ENCODE assay signal across 8 cellular contexts in the genomic region with DNA sequence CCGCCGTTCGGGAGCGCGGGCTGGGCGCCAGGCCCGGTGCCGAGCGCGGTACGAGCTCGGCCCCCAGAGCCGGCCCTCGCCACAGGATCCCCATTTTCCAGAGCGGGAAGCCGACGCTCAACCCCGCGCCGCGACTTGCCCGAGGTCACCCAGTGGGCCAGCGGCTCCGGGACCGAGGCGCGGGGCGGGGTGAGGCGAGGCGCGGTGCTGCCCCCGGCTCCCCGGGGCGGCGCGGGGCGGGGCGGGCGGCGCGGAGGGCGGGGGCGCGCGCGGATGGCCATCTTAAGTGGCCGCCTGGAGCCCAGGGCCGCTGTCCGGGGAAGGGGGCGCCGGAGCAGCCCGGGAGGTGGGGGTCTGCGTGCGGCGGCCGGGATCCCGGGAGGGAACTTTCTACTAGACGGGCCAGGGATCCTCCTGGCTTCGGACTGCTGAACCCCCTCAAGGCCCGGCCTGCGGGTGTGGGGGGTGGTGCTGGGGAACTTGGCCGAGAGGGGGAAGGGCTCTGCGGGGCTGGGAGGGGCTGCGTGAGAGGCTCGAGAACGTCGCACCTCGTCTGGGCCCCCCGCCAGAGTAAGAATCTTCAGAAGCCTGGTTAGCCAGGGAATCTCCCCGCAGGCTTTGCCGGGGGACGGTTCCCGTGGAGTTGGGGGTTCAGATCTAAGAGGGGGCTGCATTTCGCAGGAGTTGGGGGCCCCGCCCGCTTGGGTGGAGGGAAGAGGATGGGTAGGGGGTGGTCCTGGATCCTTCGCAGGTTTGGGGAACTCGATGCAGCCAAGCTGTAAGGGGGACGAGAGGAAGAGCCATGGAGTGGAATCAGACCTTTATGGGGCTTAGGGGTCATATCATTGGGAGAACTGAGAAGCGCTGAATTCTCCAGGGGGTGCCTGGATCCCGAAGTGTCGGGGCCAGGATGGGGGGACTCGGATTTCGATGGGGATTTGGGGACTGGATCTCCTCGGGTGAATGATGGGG. TPM values are rescaled to one million over a fixed set of nuclear protein-coding genes. Genes with fewer than 3 reads are reported as not detected.
A peak's percentile ranks its signal among the peaks of the same experiment; 100 is the strongest.
DNase-seq lines count a peak whose midpoint lies in the region; ATAC-seq and TF ChIP-seq lines count a peak whose summit lies in the region.

No MANE protein-coding gene starts in this region.

- peak overlapping the region; percentile 94 to 96 (median 95) for H3K27ac Mint-ChIP-seq in CD4-positive, alpha-beta memory T cell
- H3K27ac Mint-ChIP-seq in activated naive CD8-positive, alpha-beta T cell treated with anti-CD3 and anti-CD28 coated beads, Interleukin-2, amount 10 ng/mL, durations not matched to agents 7 days and 5 days = peak overlapping the region; percentile 93

- H3K9me3 ChIP-seq in CD4-positive, alpha-beta memory T cell (ENCODE audit: control insufficient read depth in 1 of 2, low read length in 2 of 2) = no peaks in the 10 kb centered on the region
- H3K9me3 ChIP-seq in SJSA1 (replicated peaks) = no peaks in the 10 kb centered on the region
- H3K9me3 ChIP-seq in heart right ventricle = no peaks in the 10 kb centered on the region
- no peaks in the 10 kb centered on the region for H3K9me3 ChIP-seq in psoas muscle

- peak overlapping the region; percentile 34 to 83 for H3K4me3 ChIP-seq in CD4-positive, alpha-beta memory T cell (ENCODE audit: low read length in 2 of 2)
- H3K4me3 ChIP-seq in SJSA1 = peak overlapping the region; percentile 65
- H3K4me3 ChIP-seq in heart right ventricle = peak overlapping the region; percentile 57 to 94 (median 84)
- H3K4me3 ChIP-seq in psoas muscle = peak overlapping the region; percentile 72

- no peaks in the 10 kb centered on the region for H3K9me3 Mint-ChIP-seq in CD4-positive, alpha-beta memory T cell
- no peaks in the 10 kb centered on the region for H3K9me3 Mint-ChIP-seq in activated naive CD8-positive, alpha-beta T cell treated with anti-CD3 and anti-CD28 coated beads, Interleukin-2, amount 10 ng/mL, durations not matched to agents 7 days and 5 days

- TF ChIP-seq CTCF in heart right ventricle (IDR thresholded peaks at IDR 0.05) = no peak
- no peak for TF ChIP-seq CTCF in psoas muscle (IDR thresholded peaks at IDR 0.05)

- CTCF ChIA-PET in CD4-positive, alpha-beta memory T cell (lab: Charles Lee; ENCODE audit: partially characterized antibody) = interaction anchor here (0.9 to 6.0 kb wide), 13 partner anchors 13 to 296 kb away, joined by 3 to 40 read pairs (median 4); partner anchors contain the start of genes ANAPC15 and XNDC1N

- H3K4me1 ChIP-seq in CD4-positive, alpha-beta memory T cell (ENCODE audit: insufficient read depth, low read length) = peaks cover 19% of the 10 kb centered on the region
- no peaks in the 10 kb centered on the region; the same call in 1 of the 2 replicates for H3K4me1 ChIP-seq in SJSA1 (replicated peaks)
- peaks cover 5 to 48% (median 21%) of the 10 kb centered on the region in 9 donors for H3K4me1 ChIP-seq in heart right ventricle
- H3K4me1 ChIP-seq in psoas muscle = peaks cover 16% of the 10 kb centered on the region

- DNase-seq in CD4-positive, alpha-beta memory T cell = peak; percentile 36 to 70 (median 41)
- peak; percentile 51 to 70 for DNase-seq in SJSA1 (ENCODE audit: low read depth in 1 of 2, low spot score in 2 of 2)
- DNase-seq in activated naive CD8-positive, alpha-beta T cell treated with anti-CD3 and anti-CD28 coated beads, Interleukin-2, amount 10 ng/mL, durations not matched to agents 7 days and 5 days = peak; percentile 84
- DNase-seq in heart right ventricle = peak; percentile 80 to 82
- DNase-seq in psoas muscle = peak; percentile 79 to 86
- DNase-seq in H4 (ENCODE audit: low spot score) = no peak

- H3K36me3 ChIP-seq in CD4-positive, alpha-beta memory T cell (ENCODE audit: insufficient read depth, low read length) = peaks cover 6% of the 10 kb centered on the region
- peaks cover 6% of the 10 kb centered on the region; the same call in 1 of the 2 replicates for H3K36me3 ChIP-seq in SJSA1
- H3K36me3 ChIP-seq in heart right ventricle = peaks cover 0 to 24% (median 7%) of the 10 kb centered on the region in 9 donors
- H3K36me3 ChIP-seq in psoas muscle (ENCODE audit: insufficient read depth in 1 of 2, low read depth in 1 of 2) = peaks cover 0 to 19% of the 10 kb centered on the region in 2 donors

- H3K4me3 Mint-ChIP-seq in CD4-positive, alpha-beta memory T cell = peak overlapping the region; percentile 92 to 97 (median 96)
- H3K4me3 Mint-ChIP-seq in activated naive CD8-positive, alpha-beta T cell treated with anti-CD3 and anti-CD28 coated beads, Interleukin-2, amount 10 ng/mL, durations not matched to agents 7 days and 5 days = peak overlapping the region; percentile 97

- no peaks in the 10 kb centered on the region for H3K27me3 ChIP-seq in CD4-positive, alpha-beta memory T cell (ENCODE audit: insufficient read depth, low read length)
- H3K27me3 ChIP-seq in SJSA1 (replicated peaks) (no peaks in the 10 kb centered on the region), heart right ventricle (no peaks in the 10 kb centered on the region), psoas muscle (ENCODE audit: insufficient read depth in 3 of 3, low read length in 2 of 3) (no peaks in the 10 kb centered on the region)

- H3K27ac ChIP-seq in CD4-positive, alpha-beta memory T cell (ENCODE audit: low read depth, low read length) = peak overlapping the region; percentile 72
- H3K27ac ChIP-seq in SJSA1 (peak overlapping the region; percentile 54; the same call in 1 of the 2 replicates), heart right ventricle (peak overlapping the region; percentile 94 to 100 (median 99)), psoas muscle (peak overlapping the region; percentile 94)

- 1% methylated on average over 64 to 85 of the region's 85 CpGs for WGBS in heart right ventricle, 2 donors
- 0 to 1% (median 0%) methylated on average over 53 to 85 of the region's 85 CpGs for WGBS in psoas muscle, 3 donors

- H3K27me3 Mint-ChIP-seq in CD4-positive, alpha-beta memory T cell = peaks cover 0 to 1% of the 10 kb centered on the region in 2 donors
- H3K27me3 Mint-ChIP-seq in activated naive CD8-positive, alpha-beta T cell treated with anti-CD3 and anti-CD28 coated beads, Interleukin-2, amount 10 ng/mL, durations not matched to agents 7 days and 5 days = peaks cover 1% of the 10 kb centered on the region

- intact Hi-C loops in CD4-positive, alpha-beta memory T cell (cut with micrococcal nuclease) = loop anchor here (1.0 to 5.0 kb wide), 8 partner anchors 14 to 437 kb away; partner anchors contain the start of genes ANAPC15, CLPB, LRRC51 and NUMA1
- intact Hi-C loops in heart right ventricle (cut with DNase I) (loop anchor here in 5 of 10 donors (1.0 to 10.0 kb wide), 5 partner anchors 111 to 209 kb away; partner anchors contain the start of gene ANAPC15 (in 1 of the 5)), psoas muscle (cut with DNase I) (loop anchor here in 1 of 2 donors (5.0 kb wide), 2 partner anchors 112 to 208 kb away; partner anchors contain the start of genes ANAPC15 and CLPB)

- POLR2A ChIA-PET in CD4-positive, alpha-beta memory T cell (lab: Charles Lee; ENCODE audit: partially characterized antibody) = interaction anchor here (0.8 to 5.0 kb wide), 17 partner anchors 13 to 919 kb away, joined by 3 to 50 read pairs (median 4); partner anchors contain the start of genes ANAPC15, CLPB, DHCR7 and FCHSD2
- POLR2A ChIA-PET in activated naive CD8-positive, alpha-beta T cell treated with anti-CD3 and anti-CD28 coated beads, Interleukin-2, amount 10 ng/mL, durations not matched to agents 7 days and 5 days (lab: Charles Lee) = interaction anchor here (0.6 to 2.0 kb wide), 19 partner anchors 8 to 296 kb away, joined by 3 to 16 read pairs (median 4); partner anchors contain the start of genes ANAPC15, CLPB, RNF121 and XNDC1N

- H3K36me3 Mint-ChIP-seq in CD4-positive, alpha-beta memory T cell = peaks cover 0 to 26% of the 10 kb centered on the region in 2 donors
- H3K36me3 Mint-ChIP-seq in activated naive CD8-positive, alpha-beta T cell treated with anti-CD3 and anti-CD28 coated beads, Interleukin-2, amount 10 ng/mL, durations not matched to agents 7 days and 5 days = peaks cover 5% of the 10 kb centered on the region

- H3K4me1 Mint-ChIP-seq in CD4-positive, alpha-beta memory T cell = peaks cover 8 to 31% (median 18%) of the 10 kb centered on the region in 4 donors
- H3K4me1 Mint-ChIP-seq in activated naive CD8-positive, alpha-beta T cell treated with anti-CD3 and anti-CD28 coated beads, Interleukin-2, amount 10 ng/mL, durations not matched to agents 7 days and 5 days = peaks cover 22% of the 10 kb centered on the region

- ATAC-seq in GM19395 (IDR thresholded peaks at IDR 0.05; ENCODE audit: unreplicated experiment) (peak; percentile 52), HG03457 (IDR thresholded peaks at IDR 0.05; ENCODE audit: unreplicated experiment) (peak; percentile 35), heart right ventricle (peak; percentile 65 to 85 (median 78)), psoas muscle (peak; percentile 69 to 78 (median 76))
- peak; percentile 55 for ATAC-seq in activated naive CD8-positive, alpha-beta T cell treated with anti-CD3 and anti-CD28 coated beads, Interleukin-2, amount 10 ng/mL, durations not matched to agents 7 days and 5 days (ENCODE audit: low read depth)

RNA-seq across cellular contexts. Expression of gene INPPL1, which starts 0.7 kb away (rescaled TPM):
- 100 to 1,000 TPM; 145 to 152 TPM for total RNA-seq in CD4-positive, alpha-beta memory T cell
- polyA plus RNA-seq in CD4-positive, alpha-beta memory T cell = 10 to 100 TPM in 1 of 2 donors, 1 to 10 TPM in 1; 4.0 to 10.2 TPM
- total RNA-seq in SJSA1 (2014; rRNA removed; shearing (Covaris generic)) = 21.5 and 27.7 TPM in 2 replicates
- total RNA-seq in activated naive CD8-positive, alpha-beta T cell treated with anti-CD3 and anti-CD28 coated beads, Interleukin-2, amount 10 ng/mL, durations not matched to agents 7 days and 5 days = 100 to 1,000 TPM; 166 to 171 TPM
- total RNA-seq in heart right ventricle (100 to 1,000 TPM in 9 of 10 donors, 10 to 100 TPM in 1; 97.7 to 146 (median 107) TPM), psoas muscle (100 to 1,000 TPM in 3 of 4 donors, 10 to 100 TPM in 1; 90.7 to 125 (median 121) TPM)
- polyA plus RNA-seq in heart right ventricle (100 to 1,000 TPM in 1 of 2 donors, 10 to 100 TPM in 1; 50.1 to 141 TPM), psoas muscle (10 to 100 TPM; 35.2 to 84.9 (median 60.1) TPM)
- total RNA-seq in H4 (2014; rRNA removed; shearing (Covaris generic)) = 23.6 and 40.7 TPM in 2 replicates

RNA-seq across cellular contexts. Expression of gene FOLR2, which starts 7.3 kb away (rescaled TPM):
- not detected for total RNA-seq in CD4-positive, alpha-beta memory T cell
- not detected for polyA plus RNA-seq in CD4-positive, alpha-beta memory T cell
- not detected in 2 replicates for total RNA-seq in SJSA1 (2014; rRNA removed; shearing (Covaris generic))
- under 1 TPM in 1 of 2 experiments, not detected in 1; 0.33 TPM for total RNA-seq in activated naive CD8-positive, alpha-beta T cell treated with anti-CD3 and anti-CD28 coated beads, Interleukin-2, amount 10 ng/mL, durations not matched to agents 7 days and 5 days
- total RNA-seq in heart right ventricle (10 to 100 TPM in 7 of 10 donors, 1 to 10 TPM in 3; 7.5 to 84.4 (median 10.8) TPM), psoas muscle (10 to 100 TPM in 2 of 4 donors, 1 to 10 TPM in 2; 5.3 to 14.2 (median 9.4) TPM)
- polyA plus RNA-seq in heart right ventricle (10 to 100 TPM in 1 of 2 donors, 1 to 10 TPM in 1; 6.8 to 10.8 TPM), psoas muscle (1 to 10 TPM; 2.9 to 4.5 (median 4.5) TPM)
- not detected in 2 replicates for total RNA-seq in H4 (2014; rRNA removed; shearing (Covaris generic))

RNA-seq across cellular contexts. Expression of gene PHOX2A, which starts 20.1 kb away (rescaled TPM):
- total RNA-seq in CD4-positive, alpha-beta memory T cell = not detected
- not detected for polyA plus RNA-seq in CD4-positive, alpha-beta memory T cell
- total RNA-seq in SJSA1 (2014; rRNA removed; shearing (Covaris generic)) = not detected in 2 replicates
- not detected for total RNA-seq in activated naive CD8-positive, alpha-beta T cell treated with anti-CD3 and anti-CD28 coated beads, Interleukin-2, amount 10 ng/mL, durations not matched to agents 7 days and 5 days
- total RNA-seq in heart right ventricle (not detected), psoas muscle (not detected)
- polyA plus RNA-seq in heart right ventricle (not detected), psoas muscle (under 1 TPM in 1 of 3 donors, not detected in 2; 0.07 TPM)
- not detected in 2 replicates for total RNA-seq in H4 (2014; rRNA removed; shearing (Covaris generic))

RNA-seq across cellular contexts. Expression of gene FOLR1, which starts 32.0 kb away (rescaled TPM):
- total RNA-seq in CD4-positive, alpha-beta memory T cell = not detected
- not detected for polyA plus RNA-seq in CD4-positive, alpha-beta memory T cell
- total RNA-seq in SJSA1 (2014; rRNA removed; shearing (Covaris generic)) = 0.29 TPM in 1 of 2 replicates, not detected in the other
- total RNA-seq in activated naive CD8-positive, alpha-beta T cell treated with anti-CD3 and anti-CD28 coated beads, Interleukin-2, amount 10 ng/mL, durations not matched to agents 7 days and 5 days = not detected
- total RNA-seq in heart right ventricle (1 to 10 TPM in 2 of 10 donors, under 1 TPM in 5, not detected in 3; 0.23 to 1.4 (median 0.59) TPM), psoas muscle (under 1 TPM in 2 of 4 donors, not detected in 2; 0.22 to 0.36 TPM)
- polyA plus RNA-seq in heart right ventricle (under 1 TPM; 0.16 to 0.37 TPM), psoas muscle (not detected)
- 3.4 and 6.6 TPM in 2 replicates for total RNA-seq in H4 (2014; rRNA removed; shearing (Covaris generic))
